In the genomic region with DNA sequence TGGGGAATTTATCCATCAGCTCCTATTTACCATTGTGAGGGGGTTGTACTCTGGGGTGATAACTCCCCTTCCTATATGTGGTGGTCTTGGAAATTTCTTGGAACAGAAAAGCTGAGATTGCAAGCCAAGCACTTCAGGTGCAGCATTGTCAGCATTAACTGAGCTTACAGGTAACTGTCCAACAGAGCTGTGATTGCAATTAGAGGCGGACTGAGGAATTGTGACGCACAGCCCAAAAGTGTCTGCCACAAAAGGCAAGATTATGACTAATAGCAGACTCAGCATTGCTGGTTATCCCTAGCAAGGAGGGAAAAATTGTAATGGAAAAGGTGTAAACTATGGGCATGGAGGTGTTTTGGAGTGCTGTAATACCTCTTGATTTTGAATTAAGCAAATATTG, we compare ENCODE assay signal across 27 cellular contexts.
"Had no signal": no experiment of that assay in that cellular context is flagged by ENCODE, and none has a peak within 500 bp of the region (broad histone marks: within the 10 kb centered on the region; RNA-seq: fewer than 3 reads in every experiment).

No MANE protein-coding gene starts in this region.

- H3K36me3 ChIP-seq: esophagus squamous epithelium, neural progenitor cell, stomach had no signal

- ATAC-seq: activated CD8-positive, alpha-beta memory T cell treated with anti-CD3 and anti-CD28 coated beads, Interleukin-2, amount 10 ng/mL, durations not matched to agents 7 days and 5 days; activated T-helper 17 cell treated with anti-CD3 and anti-CD28 coated beads, Interleukin-2, amount 50 U/mL, for 72 hours; naive thymus-derived CD4-positive, alpha-beta T cell; psoas muscle; right cardiac atrium; stimulated activated effector memory CD8-positive, alpha-beta T cell treated with anti-CD3 and anti-CD28 coated beads, Interleukin-12 subunit alpha, Interleukin-12 subunit beta, amount 100 ng/mL, for 72 hours; WTC11 had no signal

- H3K9me3 Mint-ChIP-seq: activated CD4-positive, alpha-beta memory T cell treated with anti-CD3 and anti-CD28 coated beads, Interleukin-2, amount 10 ng/mL, durations not matched to agents 7 days and 5 days; activated T-helper 17 cell treated with anti-CD3 and anti-CD28 coated beads, Interleukin-2, amount 50 U/mL, for 72 hours; central memory CD8-positive, alpha-beta T cell; immature natural killer cell; stimulated activated effector memory CD8-positive, alpha-beta T cell treated with anti-CD3 and anti-CD28 coated beads, Interleukin-12 subunit alpha, Interleukin-12 subunit beta, amount 100 ng/mL, for 72 hours; type B pancreatic cell had no signal

- H3K27ac Mint-ChIP-seq: activated CD4-positive, alpha-beta memory T cell treated with anti-CD3 and anti-CD28 coated beads, Interleukin-2, amount 10 ng/mL, durations not matched to agents 7 days and 5 days; activated CD8-positive, alpha-beta memory T cell treated with anti-CD3 and anti-CD28 coated beads, Interleukin-2, amount 10 ng/mL, durations not matched to agents 7 days and 5 days; activated naive CD8-positive, alpha-beta T cell treated with anti-CD3 and anti-CD28 coated beads for 36 hours; activated T-helper 17 cell treated with anti-CD3 and anti-CD28 coated beads, Interleukin-2, amount 50 U/mL, for 72 hours; brain; immature natural killer cell; naive thymus-derived CD4-positive, alpha-beta T cell; neural progenitor cell; stimulated activated effector memory CD8-positive, alpha-beta T cell treated with anti-CD3 and anti-CD28 coated beads, Interleukin-12 subunit alpha, Interleukin-12 subunit beta, amount 100 ng/mL, for 72 hours; T-helper 2 cell treated with Interferon-gamma antibody and Interleukin-4, amounts not matched to agents 5 μg/mL and 100 μg/mL, for 36 hours; type B pancreatic cell; WTC11 had no signal

- H3K27me3 ChIP-seq: esophagus squamous epithelium, neural progenitor cell, stomach had no signal

- H3K9me3 ChIP-seq: esophagus squamous epithelium, psoas muscle, stomach had no signal

- H3K4me3 ChIP-seq: coronary artery, esophagus squamous epithelium, neural progenitor cell, psoas muscle, stomach had no signal

- H3K36me3 Mint-ChIP-seq: activated naive CD8-positive, alpha-beta T cell treated with anti-CD3 and anti-CD28 coated beads for 36 hours; brain; immature natural killer cell; stimulated activated effector memory CD8-positive, alpha-beta T cell treated with anti-CD3 and anti-CD28 coated beads, Interleukin-12 subunit alpha, Interleukin-12 subunit beta, amount 100 ng/mL, for 72 hours; type B pancreatic cell had no signal

- H2AFZ ChIP-seq: neural progenitor cell had no signal

- DNase-seq: activated CD4-positive, alpha-beta memory T cell treated with anti-CD3 and anti-CD28 coated beads, Interleukin-2, amount 10 ng/mL, durations not matched to agents 7 days and 5 days; activated CD4-positive, alpha-beta T cell treated with anti-CD3 and anti-CD28 coated beads for 48 hours; activated CD8-positive, alpha-beta memory T cell treated with anti-CD3 and anti-CD28 coated beads, Interleukin-2, amount 10 ng/mL, durations not matched to agents 7 days and 5 days; activated naive CD4-positive, alpha-beta T cell; activated naive CD8-positive, alpha-beta T cell treated with anti-CD3 and anti-CD28 coated beads for 36 hours; activated T-cell treated with anti-CD3 and anti-CD28 coated beads, Interleukin-2, amount 50 U/mL, for 1 hour; amniotic stem cell; esophagus squamous epithelium; immature natural killer cell; mesenchymal stem cell; naive thymus-derived CD4-positive, alpha-beta T cell; psoas muscle; right cardiac atrium; small intestine; stimulated activated CD4-positive, alpha-beta T cell treated with anti-CD3 and anti-CD28 coated beads, Interleukin-4, amount 100 ng/mL, for 24 hours; stomach had no signal

- H3K9ac ChIP-seq: neural progenitor cell had no signal

- H3K4me2 ChIP-seq: neural progenitor cell had no signal

- H3K4me3 Mint-ChIP-seq: activated CD4-positive, alpha-beta memory T cell treated with anti-CD3 and anti-CD28 coated beads, Interleukin-2, amount 10 ng/mL, durations not matched to agents 7 days and 5 days; activated CD8-positive, alpha-beta memory T cell treated with anti-CD3 and anti-CD28 coated beads, Interleukin-2, amount 10 ng/mL, durations not matched to agents 7 days and 5 days; activated naive CD8-positive, alpha-beta T cell treated with anti-CD3 and anti-CD28 coated beads for 36 hours; activated T-helper 17 cell treated with anti-CD3 and anti-CD28 coated beads, Interleukin-2, amount 50 U/mL, for 72 hours; brain; central memory CD8-positive, alpha-beta T cell; immature natural killer cell; naive thymus-derived CD4-positive, alpha-beta T cell; neural progenitor cell; stimulated activated effector memory CD8-positive, alpha-beta T cell treated with anti-CD3 and anti-CD28 coated beads, Interleukin-12 subunit alpha, Interleukin-12 subunit beta, amount 100 ng/mL, for 72 hours; T-helper 2 cell treated with Interferon-gamma antibody and Interleukin-4, amounts not matched to agents 5 μg/mL and 100 μg/mL, for 36 hours; type B pancreatic cell; WTC11 had no signal

- FAIRE-seq: endometrium, small intestine, TTC549 had no signal

- H3K4me1 ChIP-seq: neural progenitor cell, psoas muscle had no signal

- H3K4me1 Mint-ChIP-seq: brain, neural progenitor cell, WTC11 had no signal

- H3K27ac ChIP-seq: coronary artery, esophagus squamous epithelium, neural progenitor cell, psoas muscle, stomach had no signal

- H3K27me3 Mint-ChIP-seq: activated naive CD8-positive, alpha-beta T cell treated with anti-CD3 and anti-CD28 coated beads for 36 hours; activated T-helper 17 cell treated with anti-CD3 and anti-CD28 coated beads, Interleukin-2, amount 50 U/mL, for 72 hours; central memory CD8-positive, alpha-beta T cell; type B pancreatic cell had no signal
